Comparison of ENCODE assay signal across 1 cellular context in genomic region chrX:32408389-32408788, GRCh38.
TF ChIP-seq lines count a peak whose summit lies in the region.

No MANE protein-coding gene starts in this region.

TF ChIP-seq in SK-N-SH treated with all-trans-retinoic acid at 6 μM for 48 hours, 23 proteins besides CTCF, POLR2A, EP300 and RAD21 (continued from another document):
- TF ChIP-seq, protein P1, sequence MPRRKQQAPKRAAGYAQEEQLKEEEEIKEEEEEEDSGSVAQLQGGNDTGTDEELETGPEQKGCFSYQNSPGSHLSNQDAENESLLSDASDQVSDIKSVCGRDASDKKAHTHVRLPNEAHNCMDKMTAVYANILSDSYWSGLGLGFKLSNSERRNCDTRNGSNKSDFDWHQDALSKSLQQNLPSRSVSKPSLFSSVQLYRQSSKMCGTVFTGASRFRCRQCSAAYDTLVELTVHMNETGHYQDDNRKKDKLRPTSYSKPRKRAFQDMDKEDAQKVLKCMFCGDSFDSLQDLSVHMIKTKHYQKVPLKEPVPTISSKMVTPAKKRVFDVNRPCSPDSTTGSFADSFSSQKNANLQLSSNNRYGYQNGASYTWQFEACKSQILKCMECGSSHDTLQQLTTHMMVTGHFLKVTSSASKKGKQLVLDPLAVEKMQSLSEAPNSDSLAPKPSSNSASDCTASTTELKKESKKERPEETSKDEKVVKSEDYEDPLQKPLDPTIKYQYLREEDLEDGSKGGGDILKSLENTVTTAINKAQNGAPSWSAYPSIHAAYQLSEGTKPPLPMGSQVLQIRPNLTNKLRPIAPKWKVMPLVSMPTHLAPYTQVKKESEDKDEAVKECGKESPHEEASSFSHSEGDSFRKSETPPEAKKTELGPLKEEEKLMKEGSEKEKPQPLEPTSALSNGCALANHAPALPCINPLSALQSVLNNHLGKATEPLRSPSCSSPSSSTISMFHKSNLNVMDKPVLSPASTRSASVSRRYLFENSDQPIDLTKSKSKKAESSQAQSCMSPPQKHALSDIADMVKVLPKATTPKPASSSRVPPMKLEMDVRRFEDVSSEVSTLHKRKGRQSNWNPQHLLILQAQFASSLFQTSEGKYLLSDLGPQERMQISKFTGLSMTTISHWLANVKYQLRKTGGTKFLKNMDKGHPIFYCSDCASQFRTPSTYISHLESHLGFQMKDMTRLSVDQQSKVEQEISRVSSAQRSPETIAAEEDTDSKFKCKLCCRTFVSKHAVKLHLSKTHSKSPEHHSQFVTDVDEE (CRISPR knock-in tag; IDR thresholded peaks at IDR 0.05), result no peak
- TF ChIP-seq, protein P2, sequence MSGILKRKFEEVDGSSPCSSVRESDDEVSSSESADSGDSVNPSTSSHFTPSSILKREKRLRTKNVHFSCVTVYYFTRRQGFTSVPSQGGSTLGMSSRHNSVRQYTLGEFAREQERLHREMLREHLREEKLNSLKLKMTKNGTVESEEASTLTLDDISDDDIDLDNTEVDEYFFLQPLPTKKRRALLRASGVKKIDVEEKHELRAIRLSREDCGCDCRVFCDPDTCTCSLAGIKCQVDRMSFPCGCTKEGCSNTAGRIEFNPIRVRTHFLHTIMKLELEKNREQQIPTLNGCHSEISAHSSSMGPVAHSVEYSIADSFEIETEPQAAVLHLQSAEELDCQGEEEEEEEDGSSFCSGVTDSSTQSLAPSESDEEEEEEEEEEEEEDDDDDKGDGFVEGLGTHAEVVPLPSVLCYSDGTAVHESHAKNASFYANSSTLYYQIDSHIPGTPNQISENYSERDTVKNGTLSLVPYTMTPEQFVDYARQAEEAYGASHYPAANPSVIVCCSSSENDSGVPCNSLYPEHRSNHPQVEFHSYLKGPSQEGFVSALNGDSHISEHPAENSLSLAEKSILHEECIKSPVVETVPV (CRISPR knock-in tag; IDR thresholded peaks at IDR 0.05), result no peak
TF ChIP-seq in SK-N-SH treated with all-trans-retinoic acid at 6 μM for 48 hours: peak in this region for 0.
